12 cellular contexts compared by ENCODE assay signal in the genomic region with DNA sequence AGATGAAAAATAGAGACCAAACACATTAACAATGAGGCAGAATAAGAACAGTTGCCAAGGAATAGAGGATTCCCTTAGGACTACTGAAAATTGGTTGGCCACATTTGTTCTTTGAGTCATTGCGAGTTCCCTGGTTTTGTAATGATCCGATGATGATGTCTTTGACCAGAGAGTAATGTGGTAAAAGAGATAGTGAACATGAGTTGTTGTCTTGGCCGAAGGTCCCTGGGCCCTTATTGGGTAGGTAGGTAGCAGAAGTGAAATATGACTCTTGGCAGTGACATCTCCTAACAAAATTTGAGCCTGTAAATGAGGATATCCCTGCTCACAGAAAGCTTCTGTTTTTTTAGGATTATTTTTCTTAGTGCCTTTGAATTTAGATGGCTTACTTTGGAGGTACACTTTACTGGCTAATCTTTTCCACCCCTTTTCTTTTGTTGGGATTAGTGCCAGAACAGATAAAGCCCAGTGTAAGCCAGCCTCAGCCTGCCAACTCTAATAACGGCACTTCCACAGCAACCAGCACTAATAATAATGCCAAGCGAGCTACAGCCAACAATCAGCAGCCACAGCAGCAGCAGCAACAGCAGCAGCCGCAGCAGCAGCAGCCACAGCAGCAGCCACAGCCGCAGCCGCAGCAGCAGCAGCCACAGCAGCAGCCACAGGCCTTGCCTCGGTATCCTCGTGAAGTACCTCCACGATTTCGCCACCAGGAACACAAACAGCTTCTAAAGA. TPM values are rescaled to one million over a fixed set of nuclear protein-coding genes. Genes with fewer than 3 reads are reported as not detected.
DNase-seq lines count a peak whose midpoint lies in the region; ATAC-seq, FAIRE-seq and TF ChIP-seq lines count a peak whose summit lies in the region.
"Had no signal": no experiment of that assay in that cellular context is flagged by ENCODE, and none has a peak within 500 bp of the region (broad histone marks: within the 10 kb centered on the region; RNA-seq: fewer than 3 reads in every experiment).

No MANE protein-coding gene starts in this region.

- H3K27ac ChIP-seq in coronary artery (peak overlapping the region; percentile 56 to 57), subcutaneous abdominal adipose tissue (ENCODE audit: low read depth, low read length) (peak overlapping the region; percentile 88)
- H3K27ac ChIP-seq: ovary had no signal

- peak overlapping the region in 1 of 5 donors; percentile 8 for H3K9ac ChIP-seq in subcutaneous abdominal adipose tissue (ENCODE audit: low read length in 5 of 5)

- TF ChIP-seq CTCF in coronary artery (IDR thresholded peaks at IDR 0.05): no peak

- no peaks in the 10 kb centered on the region for H3K9me3 ChIP-seq in subcutaneous abdominal adipose tissue (ENCODE audit: control insufficient read depth in 5 of 5, low read length in 5 of 5)
- H3K9me3 ChIP-seq: ovary had no signal

- DNase-seq in NCI-H2196 (lab: John Stamatoyannopoulos, UW; ENCODE audit: unreplicated experiment): peak; percentile 18
- no peak for DNase-seq in NCI-H2196 treated with DMSO at 0.1 percent for 48 hours (lab: John Stamatoyannopoulos, UW; ENCODE audit: unreplicated experiment)
- no peak for DNase-seq in coronary artery (ENCODE audit: low spot score)
- no peak for DNase-seq in stimulated activated naive CD4-positive, alpha-beta T cell (lab: John Stamatoyannopoulos, UW)
- DNase-seq in frontal cortex (ENCODE audit: low spot score in 2 of 2): no peak
- DNase-seq: 8988T; activated CD4-positive, alpha-beta T cell treated with anti-CD3 and anti-CD28 coated beads, Interleukin-2, amount 50 U/mL, for 48 hours; NCI-H2081; ovary had no signal

- H3K4me1 ChIP-seq in subcutaneous abdominal adipose tissue (ENCODE audit: control insufficient read depth in 5 of 5, insufficient read depth in 5 of 5, low read length in 5 of 5): peaks cover 0 to 30% (median 21%) of the 10 kb centered on the region in 5 donors

- no peaks in the 10 kb centered on the region for H3K27me3 ChIP-seq in subcutaneous abdominal adipose tissue (ENCODE audit: control insufficient read depth in 5 of 5, insufficient read depth in 4 of 5, low read length in 5 of 5)
- H3K27me3 ChIP-seq: ovary had no signal

- FAIRE-seq in islet of Langerhans (lab: Jason Lieb, UNC) (peak; percentile 30), frontal cortex (lab: Jason Lieb, UNC) (no peak)

- no peak for ATAC-seq in HG03097 (IDR thresholded peaks at IDR 0.05; ENCODE audit: low FRiP score, unreplicated experiment)

- H3K4me3 ChIP-seq in coronary artery (peak overlapping the region; percentile 5), subcutaneous abdominal adipose tissue (ENCODE audit: low read depth in 1 of 5, low read length in 5 of 5) (no peak overlapping the region)
- H3K4me3 ChIP-seq: ovary had no signal

- peaks cover 37 to 53% (median 51%) of the 10 kb centered on the region in 5 donors for H3K36me3 ChIP-seq in subcutaneous abdominal adipose tissue (ENCODE audit: control insufficient read depth in 5 of 5, insufficient read depth in 5 of 5, low read length in 5 of 5)
- H3K36me3 ChIP-seq: ovary had no signal

RNA-seq across cellular contexts. Expression of a gene that starts 47.2 kb away (rescaled TPM):
- total RNA-seq in frontal cortex: 53.8 TPM
